ENCODE assay signal across 10 cellular contexts in genomic region chr22:45673482-45674175, GRCh38. TPM values are rescaled to one million over a fixed set of nuclear protein-coding genes. Genes with fewer than 3 reads are reported as not detected.
DNase-seq lines count a peak whose midpoint lies in the region; ATAC-seq, FAIRE-seq and TF ChIP-seq lines count a peak whose summit lies in the region.
"Had no signal": no experiment of that assay in that cellular context is flagged by ENCODE, and none has a peak within 500 bp of the region (broad histone marks: within the 10 kb centered on the region; RNA-seq: fewer than 3 reads in every experiment).

No MANE protein-coding gene starts in this region.

- peaks cover 5% of the 10 kb centered on the region; the same call in 2 of the 3 replicates for H3K36me3 ChIP-seq in K562 (ENCODE audit: control insufficient read depth, insufficient read depth, low read length)
- peaks cover 5% of the 10 kb centered on the region for H3K36me3 ChIP-seq in neuron (ENCODE audit: insufficient read depth, low read length)
- peaks cover 0 to 9% (median 0%) of the 10 kb centered on the region in 9 donors for H3K36me3 ChIP-seq in heart right ventricle

- peak overlapping the region in 1 of 2 experiments; percentile 89; a peak in 2 of 4 replicates for H3K9ac ChIP-seq in K562 (ENCODE audit: insufficient read depth in 1 of 2, low read depth in 2 of 2, low read length in 2 of 2)

- no peaks in the 10 kb centered on the region for H3K9me1 ChIP-seq in K562 (ENCODE audit: control insufficient read depth, insufficient read depth, low read length)

- intact Hi-C loops in K562 (cut with micrococcal nuclease) (no loop called here), heart right ventricle (cut with DNase I) (no loop called here)

- H3K27ac ChIP-seq in K562 (ENCODE audit: extremely low read depth, low read depth, low read length) (no peak overlapping the region), heart right ventricle (no peak overlapping the region)

- BruUV-seq in K562 (replicated peaks; lab: Mats Ljungman, UMichigan) = no TSS peak

- H3K4me2 ChIP-seq in K562 (ENCODE audit: insufficient read depth, low read length) = peak overlapping the region; percentile 93

- FAIRE-seq in K562 (lab: Jason Lieb, UNC) = no peak
- FAIRE-seq: TTC549 had no signal

- H3K4me3 ChIP-seq in GM12875 (ENCODE audit: low read depth, low read length) = peak overlapping the region; percentile 94
- H3K4me3 ChIP-seq in K562 = peak overlapping the region; percentile 70; the same call in 1 of the 2 replicates
- peak overlapping the region; percentile 85 for H3K4me3 ChIP-seq in neuron (ENCODE audit: low read length)
- peak overlapping the region in 5 of 10 donors; percentile 65 to 93 (median 89) for H3K4me3 ChIP-seq in heart right ventricle

- ATAC-seq in K562 (no peak), heart right ventricle (no peak)

- no peak for TF ChIP-seq POLR2A in K562 (conservative IDR thresholded peaks at IDR 0.05)

- TF ChIP-seq EP300 in K562 (IDR thresholded peaks at IDR 0.05; ENCODE audit: low read length) = no peak

- H2AFZ ChIP-seq in K562 (ENCODE audit: low read depth, low read length) = no peak overlapping the region
- no peak overlapping the region for H2AFZ ChIP-seq in neuron (ENCODE audit: low read depth, low read length)

- H4K20me1 ChIP-seq in K562 (replicated peaks; ENCODE audit: control insufficient read depth, insufficient read depth, low read length) = peaks cover 7% of the 10 kb centered on the region; the same call in 1 of the 2 replicates

- 19% methylated on average over 7 of the region's 10 CpGs for WGBS in K562 (ENCODE audit: insufficient coverage, low coverage, missing lambda C conversion rate)
- WGBS in heart right ventricle, 2 donors = 70 to 76% methylated on average over 10 of the region's 10 CpGs

- peaks cover 63% of the 10 kb centered on the region for H3K79me2 ChIP-seq in K562 (ENCODE audit: control insufficient read depth, insufficient read depth, low read length)

- DNase-seq in NOMO-1 (lab: John Stamatoyannopoulos, UW; ENCODE audit: unreplicated experiment in 2 of 2) (peak; percentile 41 to 79), K562 (ENCODE audit: extremely low read depth in 1 of 4, low spot score in 3 of 4) (peak in 3 of 4 experiments; percentile 13 to 19 (median 19)), nucleus accumbens (lab: John Stamatoyannopoulos, UW) (no peak), DMS 273 (lab: John Stamatoyannopoulos, UW; ENCODE audit: unreplicated experiment) (no peak), heart right ventricle (no peak), GM19238 (ENCODE audit: insufficient read length, low spot score) (no peak)
- DNase-seq: midbrain had no signal

- no peak for TF ChIP-seq RAD21 in K562 (CRISPR knock-in tag; conservative IDR thresholded peaks at IDR 0.05 in 1 of 2, IDR thresholded peaks at IDR 0.05 in 1 of 2)

- no peaks in the 10 kb centered on the region for H3K27me3 ChIP-seq in K562 (ENCODE audit: control insufficient read depth in 2 of 2, insufficient read depth in 2 of 2, low read length in 2 of 2)
- H3K27me3 ChIP-seq in neuron (ENCODE audit: insufficient read depth, low read length) = no peaks in the 10 kb centered on the region
- no peaks in the 10 kb centered on the region for H3K27me3 ChIP-seq in heart right ventricle

- H3K9me3 ChIP-seq in K562 (replicated peaks; ENCODE audit: control insufficient read depth, insufficient read depth, low read depth, low read length) (no peaks in the 10 kb centered on the region), neuron (ENCODE audit: low read length) (no peaks in the 10 kb centered on the region), heart right ventricle (no peaks in the 10 kb centered on the region)

- CTCF ChIA-PET in K562 (lab: Yijun Ruan, JAX; ENCODE audit: low intra/inter-chr PET ratio) = no interaction called here

- TF ChIP-seq CTCF in GM12875 (IDR thresholded peaks at IDR 0.05; ENCODE audit: borderline replicate concordance, insufficient read depth, low read depth, low read length) (no peak), K562 (IDR thresholded peaks at IDR 0.05 in 2 of 3, conservative IDR thresholded peaks at IDR 0.05 in 1 of 3; ENCODE audit: insufficient read depth in 2 of 3, low read depth in 1 of 3, low read length in 3 of 3) (no peak), heart right ventricle (IDR thresholded peaks at IDR 0.05) (no peak)

- in situ Hi-C loops in K562 (cut with MboI) = no loop called here

- POLR2A ChIA-PET in K562 (lab: Yijun Ruan, JAX) = no interaction called here

- H3K4me1 ChIP-seq in K562 (replicated peaks in 1 of 2; ENCODE audit: control insufficient read depth in 2 of 2, insufficient read depth in 2 of 2, low read length in 2 of 2) (peaks cover 18% of the 10 kb centered on the region in 2 experiments; a peak in 4 of 5 replicates), neuron (ENCODE audit: insufficient read depth, low read length) (peaks cover 21% of the 10 kb centered on the region), heart right ventricle (peaks cover 11 to 52% (median 34%) of the 10 kb centered on the region in 9 donors)

TF ChIP-seq in K562, 482 proteins besides CTCF, POLR2A, EP300 and RAD21:
- TF ChIP-seq HOXB6 (CRISPR knock-in tag; IDR thresholded peaks at IDR 0.05; ENCODE audit: borderline replicate concordance) (no peak), NFIC (IDR thresholded peaks at IDR 0.05) (0 out of 2 replicates have a peak, but pooled peaks have one; percentile 13), SOX6 (IDR thresholded peaks at IDR 0.05) (0 out of 2 replicates have a peak, but pooled peaks have one; percentile 18), CTBP1 (IDR thresholded peaks at IDR 0.05; ENCODE audit: borderline replicate concordance) (peak; percentile 36; the same call in 1 of the 2 replicates)

RNA-seq across cellular contexts. Expression of gene ATXN10, which starts 2.0 kb away (rescaled TPM):
- total RNA-seq in K562 (2011; cell fraction: chromatin; rRNA removed; ENCODE audit: low replicate concordance) = 53.4 and 83.4 TPM in 2 replicates
- 26.8 and 40.0 TPM in 2 replicates for total RNA-seq in K562 (2011; cell fraction: nucleolus; rRNA removed)
- total RNA-seq in K562 (2011; cell fraction: nucleoplasm; rRNA removed) = 36.8 and 43.4 TPM in 2 replicates
- total RNA-seq in K562 (2014; rRNA removed) = 16.6 and 21.7 TPM in 2 replicates
- 32.2 and 35.3 TPM in 2 replicates for total RNA-seq in K562 (2014; rRNA removed; fragmentation: Illumina TruSeq; extraction: Trizol)
- 26.6 and 33.6 TPM in 2 replicates for total RNA-seq in K562 (2015; rRNA removed; fragmentation: Illumina TruSeq; extraction: Trizol)
- 66.7 and 72.9 TPM in 2 replicates for total RNA-seq in K562 (2021)
- 165 and 190 TPM in 2 replicates for polyA plus RNA-seq in K562 (2011; rRNA removed)
- 21.2 and 70.6 TPM in 2 replicates for polyA plus RNA-seq in K562 (2011; cell fraction: cytosol; rRNA removed)
- 27.9 and 39.6 TPM in 2 replicates for polyA plus RNA-seq in K562 (2011; cell fraction: nucleus; rRNA removed)
- polyA plus RNA-seq in K562 (2012) = 62.7 and 69.3 TPM in 2 replicates
- 88.2 and 109 TPM in 2 replicates for polyA plus RNA-seq in K562 (2014; fragmentation: Illumina TruSeq; extraction: Trizol)
- 10 to 100 TPM; 11.5 to 16.4 TPM for polyA plus RNA-seq in K562 (2014; fragmentation: Nextera tagmentation; extraction: Ambion mirVana)
- 38.9 and 60.4 TPM in 2 replicates for polyA plus RNA-seq in K562 (2014; rRNA removed)
- 209 and 220 TPM in 2 replicates for polyA minus RNA-seq in K562 (2011; rRNA and poly(A)+ RNA removed)
- 51.2 and 64.3 TPM in 2 replicates for polyA minus RNA-seq in K562 (2011; cell fraction: cytosol; rRNA and poly(A)+ RNA removed)
- polyA minus RNA-seq in K562 (2011; cell fraction: nucleus; rRNA and poly(A)+ RNA removed) = 21.4 and 35.2 TPM in 2 replicates
- total RNA-seq in heart right ventricle = 100 to 1,000 TPM; 122 to 169 (median 143) TPM
- 100 to 1,000 TPM in 1 of 2 donors, 10 to 100 TPM in 1; 11.8 to 142 TPM for polyA plus RNA-seq in heart right ventricle

Comparison
In these comparisons a context has a peak if more than half of its experiments do, and no peak if none do; other contexts are left out.
1. DNase-seq: peak in NOMO-1 (2 of 2) and K562 (3 of 4); none in nucleus accumbens (0 of 56), DMS 273 (single experiment), heart right ventricle (0 of 2) and GM19238 (single experiment).